ENCODE assay signal across 21 cellular contexts in the genomic region with DNA sequence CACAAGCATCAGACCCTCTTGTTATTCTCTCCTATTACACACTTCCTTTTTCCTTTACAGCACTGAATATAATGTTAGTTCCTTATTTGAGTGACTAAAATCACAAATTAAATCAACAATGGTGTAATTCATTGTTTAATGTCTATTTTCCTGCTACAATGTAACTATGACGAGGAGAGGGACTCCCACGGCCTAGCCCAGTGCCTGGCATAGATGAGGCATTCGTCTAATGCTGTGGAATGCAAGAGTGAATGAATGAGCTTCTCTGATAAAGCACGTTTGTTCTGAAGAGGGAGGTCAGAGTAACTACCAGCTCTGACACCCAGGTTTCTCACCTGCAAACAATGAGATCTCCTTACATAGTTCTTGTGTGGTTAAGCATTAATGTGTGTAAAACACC.
A peak's percentile ranks its signal among the peaks of the same experiment; 100 is the strongest.
DNase-seq lines count a peak whose midpoint lies in the region; ATAC-seq and TF ChIP-seq lines count a peak whose summit lies in the region.
"Had no signal": no experiment of that assay in that cellular context is flagged by ENCODE, and none has a peak within 500 bp of the region (broad histone marks: within the 10 kb centered on the region; RNA-seq: fewer than 3 reads in every experiment).

No MANE protein-coding gene starts in this region.

- H2BK120ac ChIP-seq in mesendoderm (ENCODE audit: low read depth, low read length): no peak overlapping the region

- no peak overlapping the region for H2BK15ac ChIP-seq in mesendoderm (replicated peaks; ENCODE audit: low read depth)

- H3K4me3 ChIP-seq in body of pancreas (no peak overlapping the region), mesendoderm (ENCODE audit: low read length) (no peak overlapping the region), GM23248 (no peak overlapping the region)
- H3K4me3 ChIP-seq: SJSA1 had no signal

- H3K23ac ChIP-seq in mesendoderm (ENCODE audit: low read length): no peak overlapping the region

- H4K20me1 ChIP-seq in GM23248 (ENCODE audit: insufficient read depth): no peaks in the 10 kb centered on the region

- H3K18ac ChIP-seq in mesendoderm (ENCODE audit: low read length): no peak overlapping the region

- H4K8ac ChIP-seq in mesendoderm (ENCODE audit: low read depth, low read length): no peak overlapping the region

- H3K56ac ChIP-seq in mesendoderm (ENCODE audit: low read length): no peak overlapping the region

- peak; percentile 88 for ATAC-seq in body of pancreas
- ATAC-seq: HepG2 had no signal

- no peaks in the 10 kb centered on the region for H3K27me3 ChIP-seq in body of pancreas
- H3K27me3 ChIP-seq in mesendoderm (ENCODE audit: insufficient read depth, low read length, poor library complexity): no peaks in the 10 kb centered on the region
- H3K27me3 ChIP-seq in GM23248 (replicated peaks; ENCODE audit: insufficient read depth): no peaks in the 10 kb centered on the region
- H3K27me3 ChIP-seq: BE2C, SJSA1 had no signal

- H3K36me3 ChIP-seq in body of pancreas (replicated peaks in 1 of 2; ENCODE audit: insufficient read depth in 1 of 2, low read depth in 2 of 2) (no peaks in the 10 kb centered on the region), mesendoderm (ENCODE audit: control insufficient read depth, insufficient read depth, low read length) (no peaks in the 10 kb centered on the region), GM23248 (ENCODE audit: low read depth) (no peaks in the 10 kb centered on the region)
- H3K36me3 ChIP-seq: BE2C, SJSA1 had no signal

- no peak overlapping the region for H4K5ac ChIP-seq in mesendoderm (ENCODE audit: low read length)

- no peak overlapping the region for H2BK5ac ChIP-seq in mesendoderm (ENCODE audit: low read length)

- no peak overlapping the region for H3K4ac ChIP-seq in mesendoderm (ENCODE audit: low read depth, low read length)

- H3K9me3 ChIP-seq in body of pancreas: no peaks in the 10 kb centered on the region
- no peaks in the 10 kb centered on the region for H3K9me3 ChIP-seq in GM23248 (ENCODE audit: low read depth)
- H3K9me3 ChIP-seq: BE2C, SJSA1 had no signal

- TF ChIP-seq POLR2A in body of pancreas (IDR thresholded peaks at IDR 0.05): no peak

- no peaks in the 10 kb centered on the region for H3F3A ChIP-seq in GM23248 (ENCODE audit: insufficient read depth)

- H3K9ac ChIP-seq in mesendoderm (ENCODE audit: low read length) (no peak overlapping the region), GM23248 (no peak overlapping the region)

- H3K4me1 ChIP-seq in body of pancreas (no peaks in the 10 kb centered on the region), mesendoderm (ENCODE audit: control insufficient read depth, low read depth, low read length) (no peaks in the 10 kb centered on the region), GM23248 (ENCODE audit: insufficient read depth) (no peaks in the 10 kb centered on the region)
- H3K4me1 ChIP-seq: BE2C, SJSA1 had no signal

- intact Hi-C loops in body of pancreas (cut with DNase I): no loop called here

- H2AK5ac ChIP-seq in mesendoderm (ENCODE audit: low read length): no peak overlapping the region

- TF ChIP-seq CTCF in body of pancreas (IDR thresholded peaks at IDR 0.05): no peak

- H3K27ac ChIP-seq in body of pancreas (peak overlapping the region in 2 of 4 donors; percentile 25 to 54), mesendoderm (ENCODE audit: low read depth, low read length) (no peak overlapping the region), GM23248 (no peak overlapping the region)
- H3K27ac ChIP-seq: SJSA1 had no signal

- no peaks in the 10 kb centered on the region for H3K79me1 ChIP-seq in mesendoderm (ENCODE audit: low read length)

- H2AFZ ChIP-seq in GM23248: no peak overlapping the region

- DNase-seq in NOMO-1 treated with DMSO at 0.1 percent for 48 hours (lab: John Stamatoyannopoulos, UW; ENCODE audit: unreplicated experiment): peak; percentile 52
- no peak for DNase-seq in NOMO-1 treated with dmso at 0.1 percent for 144 hours (lab: John Stamatoyannopoulos, UW; ENCODE audit: unreplicated experiment)
- DNase-seq in body of pancreas: peak in 1 of 4 donors; percentile 28
- DNase-seq in mesendoderm: peak; percentile 54
- DNase-seq in DMS153 treated with DMSO at 0.1 percent for 48 hours (lab: John Stamatoyannopoulos, UW; ENCODE audit: unreplicated experiment): no peak
- no peak for DNase-seq in activated gamma-delta T cell (lab: John Stamatoyannopoulos, UW)
- no peak for DNase-seq in GM23248
- DNase-seq in cerebellum (ENCODE audit: low spot score): no peak
- DNase-seq: 8988T, ACHN, BE2C, DMS153, Kasumi-1, NCI-H2029, NCI-H446, NCI-H524 treated with DMSO at 0.1 percent for 48 hours, NCI-H774, Right ventricle myocardium superior, RPMI8226 had no signal

- H3K9me2 ChIP-seq in GM23248 (ENCODE audit: insufficient read depth): no peaks in the 10 kb centered on the region

- no peaks in the 10 kb centered on the region for H3K79me2 ChIP-seq in mesendoderm (ENCODE audit: control insufficient read depth, insufficient read depth, low read length)
- no peaks in the 10 kb centered on the region for H3K79me2 ChIP-seq in GM23248 (ENCODE audit: insufficient read depth)

- 43 to 51% methylated on average over 4 of the region's 4 CpGs for WGBS in body of pancreas, 2 donors
- no CpG with 5 or more reads among the region's 4 CpGs for WGBS in mesendoderm (ENCODE audit: extremely low coverage, insufficient coverage, low lambda C conversion rate)
- 18 to 23% methylated on average over 4 of the region's 4 CpGs for WGBS in GM23248 (ENCODE audit: low coverage in 1 of 2, low lambda C conversion rate in 2 of 2, missing lambda C conversion rate in 2 of 2), 2 experiments

- H3K4me2 ChIP-seq in mesendoderm (ENCODE audit: low read length): no peak overlapping the region
- H3K4me2 ChIP-seq in GM23248 (ENCODE audit: unreplicated experiment): no peak overlapping the region

- in situ Hi-C loops in GM23248 (cut with MboI): no loop called here

Comparison
In these comparisons a context has a peak if more than half of its experiments do, and no peak if none do; other contexts are left out.
1. DNase-seq: peak in NOMO-1 treated with DMSO at 0.1 percent for 48 hours (single experiment) and mesendoderm (single experiment); none in NOMO-1 treated with dmso at 0.1 percent for 144 hours (single experiment), DMS153 treated with DMSO at 0.1 percent for 48 hours (single experiment), activated gamma-delta T cell (single experiment), GM23248 (single experiment) and cerebellum (single experiment).